Comparison of ENCODE assay signal across 12 cellular contexts in genomic region chr3:152511904-152512303, GRCh38.
DNase-seq lines count a peak whose midpoint lies in the region; ATAC-seq and TF ChIP-seq lines count a peak whose summit lies in the region.
"Had no signal": no experiment of that assay in that cellular context is flagged by ENCODE, and none has a peak within 500 bp of the region (broad histone marks: within the 10 kb centered on the region; RNA-seq: fewer than 3 reads in every experiment).

No MANE protein-coding gene starts in this region.

- POLR2A ChIA-PET in SK-N-SH (lab: Yijun Ruan, JAX), result no interaction called here

- H3K4me2 ChIP-seq in SK-N-SH, result no peak overlapping the region

- no peak overlapping the region for H3K27ac ChIP-seq in SK-N-SH (ENCODE audit: low read depth in 2 of 2, low read length in 1 of 2)
- H3K27ac ChIP-seq: epithelial cell of prostate had no signal

- H3K9ac ChIP-seq in SK-N-SH, result no peak overlapping the region

- H3K9me2 ChIP-seq in SK-N-SH, result no peaks in the 10 kb centered on the region

- TF ChIP-seq RAD21 in SK-N-SH (IDR thresholded peaks at IDR 0.05; ENCODE audit: low read length), result no peak

- no peak for TF ChIP-seq EP300 in SK-N-SH (IDR thresholded peaks at IDR 0.05; ENCODE audit: borderline replicate concordance in 1 of 2, low read depth in 1 of 2, low read length in 1 of 2)

- CTCF ChIA-PET in SK-N-SH (lab: Yijun Ruan, JAX), result interaction anchor here (1.2 to 1.8 kb wide), 2 partner anchors 13 to 40 kb away, joined by 4 to 7 read pairs; no protein-coding TSS in a partner anchor

- H3K36me3 ChIP-seq in SK-N-SH (replicated peaks in 1 of 2; ENCODE audit: control insufficient read depth in 1 of 2, insufficient read depth in 2 of 2, low read length in 1 of 2), result no peaks in the 10 kb centered on the region

- H3K4me3 Mint-ChIP-seq in stimulated activated memory B cell treated with anti-CD40 and anti-IgM and Interleukin-4, amounts not matched to agents 10 μg/mL and 1 μg/mL and 100 μg/mL, for 72 hours, result peak overlapping the region; percentile 18
- H3K4me3 Mint-ChIP-seq: brain; natural killer cell treated with Interleukin-12 subunit alpha and Interleukin-12 subunit beta and Interleukin-15 and Interleukin-18, amount 100 ng/mL, for 72 hours had no signal

- peaks cover 55% of the 10 kb centered on the region for H3K4me1 Mint-ChIP-seq in stimulated activated memory B cell treated with anti-CD40 and anti-IgM and Interleukin-4, amounts not matched to agents 10 μg/mL and 1 μg/mL and 100 μg/mL, for 72 hours
- H3K4me1 Mint-ChIP-seq: brain had no signal

- no peaks in the 10 kb centered on the region for H3K9me3 Mint-ChIP-seq in stimulated activated memory B cell treated with anti-CD40 and anti-IgM and Interleukin-4, amounts not matched to agents 10 μg/mL and 1 μg/mL and 100 μg/mL, for 72 hours
- H3K9me3 Mint-ChIP-seq: brain; natural killer cell treated with Interleukin-12 subunit alpha and Interleukin-12 subunit beta and Interleukin-15 and Interleukin-18, amount 100 ng/mL, for 72 hours had no signal

- H2AFZ ChIP-seq in SK-N-SH (ENCODE audit: low read depth), result no peak overlapping the region; the same call in 1 of the 2 replicates

- no peaks in the 10 kb centered on the region for H3K4me1 ChIP-seq in SK-N-SH (ENCODE audit: control insufficient read depth in 1 of 2, insufficient read depth in 2 of 2, low read depth in 1 of 2, low read length in 1 of 2)

- H3K27me3 ChIP-seq in SK-N-SH (ENCODE audit: insufficient read depth), result no peaks in the 10 kb centered on the region

- no peak for DNase-seq in SK-N-SH
- no peak for DNase-seq in UCSD-AML1 (lab: John Stamatoyannopoulos, UW; ENCODE audit: unreplicated experiment)
- no peak for DNase-seq in HUDEP-2 (lab: John Stamatoyannopoulos, UW; ENCODE audit: unreplicated experiment in 76 of 76)
- no peak for DNase-seq in NCI-H526 (lab: John Stamatoyannopoulos, UW)
- DNase-seq: small intestine had no signal

- peak overlapping the region; percentile 83 for H3K27ac Mint-ChIP-seq in stimulated activated memory B cell treated with anti-CD40 and anti-IgM and Interleukin-4, amounts not matched to agents 10 μg/mL and 1 μg/mL and 100 μg/mL, for 72 hours
- H3K27ac Mint-ChIP-seq: brain; natural killer cell treated with Interleukin-12 subunit alpha and Interleukin-12 subunit beta and Interleukin-15 and Interleukin-18, amount 100 ng/mL, for 72 hours had no signal

- no peaks in the 10 kb centered on the region for H3K9me3 ChIP-seq in SK-N-SH

- 37% methylated on average over 4 of the region's 4 CpGs for WGBS in SK-N-SH (ENCODE audit: low lambda C conversion rate)

- H3K79me2 ChIP-seq in SK-N-SH (ENCODE audit: insufficient read depth), result no peaks in the 10 kb centered on the region

- peak; percentile 16; the same call in 1 of the 3 replicates for ATAC-seq in SK-N-SH treated with all-trans-retinoic acid at 6 μM for 48 hours
- ATAC-seq in GM21717 (IDR thresholded peaks at IDR 0.05; ENCODE audit: unreplicated experiment), result peak; percentile 80
- ATAC-seq in HG03135 (IDR thresholded peaks at IDR 0.05; ENCODE audit: unreplicated experiment), result peak; percentile 64
- ATAC-seq in stimulated activated memory B cell treated with anti-CD40 and anti-IgM and Interleukin-4, amounts not matched to agents 10 μg/mL and 1 μg/mL and 100 μg/mL, for 72 hours, result peak; percentile 88

- H3K27me3 Mint-ChIP-seq in stimulated activated memory B cell treated with anti-CD40 and anti-IgM and Interleukin-4, amounts not matched to agents 10 μg/mL and 1 μg/mL and 100 μg/mL, for 72 hours, result no peaks in the 10 kb centered on the region
- H3K27me3 Mint-ChIP-seq: brain had no signal

- no peak for TF ChIP-seq CTCF in SK-N-SH (IDR thresholded peaks at IDR 0.05)

- no peaks in the 10 kb centered on the region for H3F3A ChIP-seq in SK-N-SH (replicated peaks; ENCODE audit: insufficient read depth)

- H4K20me1 ChIP-seq in SK-N-SH (ENCODE audit: insufficient read depth), result no peaks in the 10 kb centered on the region

- no peaks in the 10 kb centered on the region for H3K36me3 Mint-ChIP-seq in stimulated activated memory B cell treated with anti-CD40 and anti-IgM and Interleukin-4, amounts not matched to agents 10 μg/mL and 1 μg/mL and 100 μg/mL, for 72 hours
- H3K36me3 Mint-ChIP-seq: brain; natural killer cell treated with Interleukin-12 subunit alpha and Interleukin-12 subunit beta and Interleukin-15 and Interleukin-18, amount 100 ng/mL, for 72 hours had no signal

- H3K4me3 ChIP-seq in SK-N-SH (ENCODE audit: low read depth in 2 of 2, low read length in 1 of 2), result no peak overlapping the region

TF ChIP-seq in SK-N-SH treated with all-trans-retinoic acid at 6 μM for 48 hours, 23 proteins besides CTCF, POLR2A, EP300 and RAD21:
- TF ChIP-seq ESRRG (CRISPR knock-in tag; IDR thresholded peaks at IDR 0.05), result no peak
- TF ChIP-seq ZFP3 (CRISPR knock-in tag; IDR thresholded peaks at IDR 0.05), result no peak

TF ChIP-seq in SK-N-SH, 30 proteins besides CTCF, POLR2A, EP300 and RAD21:
- TF ChIP-seq JUND (IDR thresholded peaks at IDR 0.05) (no peak), REST (IDR thresholded peaks at IDR 0.05; ENCODE audit: low read depth, low read length) (no peak), PBX3 (IDR thresholded peaks at IDR 0.05) (no peak), FOSL2 (IDR thresholded peaks at IDR 0.05; ENCODE audit: borderline replicate concordance, low read depth) (no peak), USF2 (IDR thresholded peaks at IDR 0.05; ENCODE audit: borderline replicate concordance, low read depth, low read length) (no peak), NFIC (IDR thresholded peaks at IDR 0.05; ENCODE audit: borderline replicate concordance) (no peak)

Comparison
In these comparisons a context has a peak if more than half of its experiments do, and no peak if none do; other contexts are left out.
1. ATAC-seq: peak in every context shown above with its lines; median percentile 88 in stimulated activated memory B cell treated with anti-CD40 and anti-IgM and Interleukin-4, amounts not matched to agents 10 μg/mL and 1 μg/mL and 100 μg/mL, for 72 hours; 80 in GM21717; 64 in HG03135; 16 in SK-N-SH treated with all-trans-retinoic acid at 6 μM for 48 hours.